ENCODE assay signal across 1 cellular context in genomic region chr3:18351823-18352744, GRCh38.
TF ChIP-seq lines count a peak whose summit lies in the region.

No MANE protein-coding gene starts in this region.

TF ChIP-seq in WTC11, 78 proteins besides CTCF, POLR2A, EP300 and RAD21 (continued from another document):
- TF ChIP-seq ATF2 (CRISPR knock-in tag; IDR thresholded peaks at IDR 0.05; ENCODE audit: borderline replicate concordance, low read depth) (no peak), GTF2I (CRISPR knock-in tag; conservative IDR thresholded peaks at IDR 0.05) (no peak)
